ENCODE assay signal across 8 cellular contexts in genomic region chr18:35386600-35387366, GRCh38. TPM values are rescaled to one million over a fixed set of nuclear protein-coding genes. Genes with fewer than 3 reads are reported as not detected.
DNase-seq lines count a peak whose midpoint lies in the region; ATAC-seq, FAIRE-seq and TF ChIP-seq lines count a peak whose summit lies in the region.

No MANE protein-coding gene starts in this region.

- intact Hi-C loops in left lung (cut with DNase I) = loop anchor here in 1 of 2 donors (10.0 kb wide), 1 partner anchor 558 kb away; no protein-coding TSS in a partner anchor

- DNase-seq in ACHN (peak; percentile 71), GM18507 (ENCODE audit: extremely low spot score, insufficient read length, low read depth) (no peak), NCI-H446 (lab: John Stamatoyannopoulos, UW) (peak; percentile 62 to 76), chondrocyte (ENCODE audit: low spot score) (no peak), left lung (peak in 1 of 2 donors; percentile 69)
- DNase-seq in stimulated activated CD4-positive, alpha-beta T cell treated with anti-CD3 and anti-CD28 coated beads, Interleukin-4, amount 100 ng/mL, for 48 hours (ENCODE audit: low read depth in 2 of 2) = peak; percentile 33 to 54

- no peaks in the 10 kb centered on the region for H3K9me3 ChIP-seq in left lung

- no peak overlapping the region for H3K4me3 Mint-ChIP-seq in chondrocyte (ENCODE audit: unreplicated experiment)

- peak overlapping the region; percentile 38 for H3K27ac Mint-ChIP-seq in chondrocyte (ENCODE audit: unreplicated experiment)

- H3K27ac ChIP-seq in left lung = no peak overlapping the region

- peak; percentile 79 for FAIRE-seq in GM18507 (lab: Jason Lieb, UNC)

- no peaks in the 10 kb centered on the region for H3K4me1 ChIP-seq in left lung

- TF ChIP-seq CTCF in chondrocyte (IDR thresholded peaks at IDR 0.05) = peak; percentile 94
- TF ChIP-seq CTCF in left lung (IDR thresholded peaks at IDR 0.05) = peak; percentile 72 to 80

- ATAC-seq in HG03280 (IDR thresholded peaks at IDR 0.05; ENCODE audit: unreplicated experiment) (peak; percentile 75), left lung (peak; percentile 94)
- peak; percentile 61 to 86 for ATAC-seq in activated CD4-positive, CD25-positive, alpha-beta regulatory T cell treated with anti-CD3 and anti-CD28 coated beads, Interleukin-2, amount 50 U/mL, for 24 hours

- H3K27me3 Mint-ChIP-seq in chondrocyte (ENCODE audit: low read depth) = peaks cover 2% of the 10 kb centered on the region

- H3K4me3 ChIP-seq in left lung = no peak overlapping the region

- peaks cover 30% of the 10 kb centered on the region for H3K4me1 Mint-ChIP-seq in chondrocyte (ENCODE audit: low read depth)

- no peaks in the 10 kb centered on the region for H3K36me3 ChIP-seq in left lung

- H3K27me3 ChIP-seq in left lung = no peaks in the 10 kb centered on the region

- in situ Hi-C loops in ACHN (cut with HindIII; ENCODE audit: low pct_ligation_motif_present, low pct_unique_long_range_greater_than_20kb, low sequenced_read_pairs) = no loop called here

- H3K9me3 Mint-ChIP-seq in chondrocyte (ENCODE audit: low read depth) = peaks cover 3% of the 10 kb centered on the region

- peaks cover 3% of the 10 kb centered on the region for H3K36me3 Mint-ChIP-seq in chondrocyte (ENCODE audit: low read depth)

RNA-seq across cellular contexts. Expression of gene ZNF396, which starts 9.6 kb away (rescaled TPM):
- 1.4 to 1.5 TPM (median 1.4 TPM) in 3 replicates for total RNA-seq in chondrocyte
- 1 to 10 TPM; 3.2 to 3.5 TPM for total RNA-seq in left lung

RNA-seq across cellular contexts. Expression of gene ZNF24, which starts 42.6 kb away (rescaled TPM):
- total RNA-seq in chondrocyte = 33.2 to 36.1 TPM (median 35.5 TPM) in 3 replicates
- total RNA-seq in left lung = 10 to 100 TPM; 48.9 to 56.2 TPM

Comparison
In these comparisons a context has a peak if more than half of its experiments do, and no peak if none do; other contexts are left out.
1. DNase-seq: peak in ACHN (single experiment), NCI-H446 (2 of 2) and stimulated activated CD4-positive, alpha-beta T cell treated with anti-CD3 and anti-CD28 coated beads, Interleukin-4, amount 100 ng/mL, for 48 hours (2 of 2); none in GM18507 (single experiment) and chondrocyte (single experiment).
2. Peak in every context shown above with its lines, with median percentiles within 50 percentile points of each other: ATAC-seq.